Comparison of ENCODE assay signal across 10 cellular contexts in genomic region chr17:82247175-82247823, GRCh38. TPM values are rescaled to one million over a fixed set of nuclear protein-coding genes. Genes with fewer than 3 reads are reported as not detected.
DNase-seq lines count a peak whose midpoint lies in the region; ATAC-seq, FAIRE-seq and TF ChIP-seq lines count a peak whose summit lies in the region.
"Had no signal": no experiment of that assay in that cellular context is flagged by ENCODE, and none has a peak within 500 bp of the region (broad histone marks: within the 10 kb centered on the region; RNA-seq: fewer than 3 reads in every experiment).

No MANE protein-coding gene starts in this region.

- FAIRE-seq in GM12892 (lab: Jason Lieb, UNC) = no peak
- FAIRE-seq in kidney (lab: Jason Lieb, UNC) = no peak

- H3K9ac ChIP-seq in adipocyte (ENCODE audit: low read length) = peak overlapping the region; percentile 50
- H3K9ac ChIP-seq in kidney (ENCODE audit: low read length in 2 of 2) = peak overlapping the region in 1 of 2 donors; percentile 34
- H3K9ac ChIP-seq in stomach smooth muscle (ENCODE audit: low read length in 2 of 2) = peak overlapping the region; percentile 43 to 66

- ATAC-seq in GM19328 (IDR thresholded peaks at IDR 0.05; ENCODE audit: unreplicated experiment) = no peak

- DNase-seq in GM12892 (ENCODE audit: insufficient read length) = no peak
- DNase-seq in adipocyte (ENCODE audit: low read depth) = no peak
- no peak for DNase-seq in kidney
- DNase-seq in stimulated activated naive CD4-positive, alpha-beta T cell treated with Interleukin-2 at 50 U/mL for 16 hours (lab: John Stamatoyannopoulos, UW) = no peak
- DNase-seq in HuH-7 (ENCODE audit: low spot score) = no peak
- DNase-seq: activated CD8-positive, alpha-beta memory T cell treated with anti-CD3 and anti-CD28 coated beads, Interleukin-2, amount 50 U/mL, for 48 hours; NCI-H1417; SIG-M5 had no signal

- intact Hi-C loops in kidney (cut with DNase I) = no loop called here

- no peaks in the 10 kb centered on the region for H3K9me3 ChIP-seq in adipocyte (ENCODE audit: control insufficient read depth, low read length)
- H3K9me3 ChIP-seq in kidney (ENCODE audit: control insufficient read depth in 1 of 2, low read length in 2 of 2) = no peaks in the 10 kb centered on the region
- no peaks in the 10 kb centered on the region for H3K9me3 ChIP-seq in stomach smooth muscle (ENCODE audit: control insufficient read depth in 2 of 2, low read length in 2 of 2)

- no peaks in the 10 kb centered on the region for H3K27me3 ChIP-seq in adipocyte (replicated peaks; ENCODE audit: control insufficient read depth, insufficient read depth, low read length)
- no peaks in the 10 kb centered on the region for H3K27me3 ChIP-seq in stomach smooth muscle (ENCODE audit: control insufficient read depth in 1 of 2, insufficient read depth in 2 of 2, low read length in 2 of 2)

- H3K36me3 ChIP-seq in adipocyte (ENCODE audit: control insufficient read depth, insufficient read depth, low read length, severe bottlenecking) = peaks cover 91% of the 10 kb centered on the region
- peaks cover 72 to 95% of the 10 kb centered on the region in 2 donors for H3K36me3 ChIP-seq in kidney (ENCODE audit: control insufficient read depth in 1 of 2, insufficient read depth in 2 of 2, low read length in 2 of 2)
- H3K36me3 ChIP-seq in stomach smooth muscle (ENCODE audit: control insufficient read depth in 2 of 2, insufficient read depth in 2 of 2, low read length in 2 of 2) = peaks cover 75 to 76% of the 10 kb centered on the region in 2 donors

- peak; percentile 47 for TF ChIP-seq POLR2A in GM12892 (IDR thresholded peaks at IDR 0.05; ENCODE audit: low read depth, low read length)

- H3K4me1 ChIP-seq in adipocyte (ENCODE audit: control insufficient read depth, insufficient read depth, low read length) = peaks cover 32% of the 10 kb centered on the region
- peaks cover 14 to 25% of the 10 kb centered on the region in 2 donors for H3K4me1 ChIP-seq in kidney (ENCODE audit: control insufficient read depth in 1 of 2, insufficient read depth in 1 of 2, low read depth in 1 of 2, low read length in 2 of 2)
- H3K4me1 ChIP-seq in stomach smooth muscle (ENCODE audit: control insufficient read depth, insufficient read depth, low read length) = peaks cover 55% of the 10 kb centered on the region

- H3K4me3 ChIP-seq in adipocyte (ENCODE audit: low read length) = no peak overlapping the region
- no peak overlapping the region for H3K4me3 ChIP-seq in kidney (ENCODE audit: low read length in 2 of 2)
- H3K4me3 ChIP-seq in stomach smooth muscle (ENCODE audit: low read length in 2 of 2) = peak overlapping the region; percentile 9 to 40

- TF ChIP-seq CTCF in kidney (IDR thresholded peaks at IDR 0.05; ENCODE audit: borderline replicate concordance, extremely low read depth, insufficient read depth) = no peak

- peak overlapping the region; percentile 32 to 60 for H3K27ac ChIP-seq in kidney (ENCODE audit: low read depth in 2 of 2, low read length in 2 of 2)
- peak overlapping the region; percentile 93 for H3K27ac ChIP-seq in stomach smooth muscle (ENCODE audit: low read length)

RNA-seq across cellular contexts. Expression of gene SLC16A3, which starts 18.5 kb away (rescaled TPM):
- polyA plus RNA-seq in GM12892 (2012; ENCODE audit: missing spikeins) = 56.1 TPM
- total RNA-seq in kidney = 85.7 TPM
- 28.8 TPM for polyA plus RNA-seq in kidney (ENCODE audit: insufficient read depth, low read depth, low replicate concordance)

RNA-seq across cellular contexts. Expression of gene CSNK1D, which starts 26.2 kb away (rescaled TPM):
- 52.3 TPM for polyA plus RNA-seq in GM12892 (2012; ENCODE audit: missing spikeins)
- total RNA-seq in kidney = 160 TPM
- 69.7 TPM for polyA plus RNA-seq in kidney (ENCODE audit: insufficient read depth, low read depth, low replicate concordance)

RNA-seq across cellular contexts. Expression of gene CCDC57, which starts 34.7 kb away (rescaled TPM):
- 47.8 TPM for polyA plus RNA-seq in GM12892 (2012; ENCODE audit: missing spikeins)
- total RNA-seq in kidney = 79.4 TPM
- polyA plus RNA-seq in kidney (ENCODE audit: insufficient read depth, low read depth, low replicate concordance) = 46.7 TPM

Comparison
In these comparisons a context has a peak if more than half of its experiments do, and no peak if none do; other contexts are left out.
1. H3K4me3 ChIP-seq: peak in stomach smooth muscle (2 of 2); none in adipocyte (single experiment) and kidney (0 of 2).